ENCODE assay signal across 1 cellular context in the genomic region with DNA sequence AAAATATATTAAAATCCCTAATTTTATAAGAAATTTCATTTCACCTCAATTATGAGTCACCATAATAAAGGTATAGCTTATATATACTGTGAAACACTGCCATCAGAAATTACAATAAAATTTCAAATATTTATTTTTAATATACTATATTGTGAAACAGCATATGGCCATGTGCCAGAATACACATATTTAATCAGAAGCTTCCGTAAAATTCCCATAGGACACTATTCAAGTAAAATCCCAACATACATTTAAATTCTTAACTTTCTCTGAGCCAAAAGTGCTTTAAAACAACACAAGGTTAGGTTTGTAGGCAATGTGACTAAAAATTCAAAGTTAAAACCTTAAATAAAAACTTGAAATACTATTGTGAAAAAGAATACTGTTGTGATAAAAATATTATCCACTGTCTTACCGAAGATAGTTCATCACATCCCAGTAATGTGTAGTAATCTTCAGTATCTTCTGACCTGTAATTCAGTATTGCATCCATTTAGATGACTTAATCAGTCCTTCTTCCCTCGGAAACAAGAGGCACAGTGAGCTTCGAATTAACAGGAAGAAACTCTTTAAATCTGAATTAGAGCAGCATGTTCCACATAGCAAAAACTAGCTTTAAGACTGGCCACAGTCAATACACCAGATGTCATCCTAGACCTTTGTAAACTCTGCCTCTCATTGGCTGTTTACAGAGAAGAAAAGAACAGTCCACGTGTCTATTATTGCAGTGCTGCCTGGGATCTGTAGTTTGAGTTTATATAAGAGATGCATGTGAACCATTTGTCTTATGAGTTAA.
A peak's percentile ranks its signal among the peaks of the same experiment; 100 is the strongest.
TF ChIP-seq lines count a peak whose summit lies in the region.

Gene DNAJC12 (minus strand): TSS at position 670 of the 796 bp plus-strand sequence. CDS start 177 bp downstream, at position 493.

TF ChIP-seq in liver, 16 proteins besides CTCF, POLR2A, EP300 and RAD21 (continued from another document):
- TF ChIP-seq, protein P1, sequence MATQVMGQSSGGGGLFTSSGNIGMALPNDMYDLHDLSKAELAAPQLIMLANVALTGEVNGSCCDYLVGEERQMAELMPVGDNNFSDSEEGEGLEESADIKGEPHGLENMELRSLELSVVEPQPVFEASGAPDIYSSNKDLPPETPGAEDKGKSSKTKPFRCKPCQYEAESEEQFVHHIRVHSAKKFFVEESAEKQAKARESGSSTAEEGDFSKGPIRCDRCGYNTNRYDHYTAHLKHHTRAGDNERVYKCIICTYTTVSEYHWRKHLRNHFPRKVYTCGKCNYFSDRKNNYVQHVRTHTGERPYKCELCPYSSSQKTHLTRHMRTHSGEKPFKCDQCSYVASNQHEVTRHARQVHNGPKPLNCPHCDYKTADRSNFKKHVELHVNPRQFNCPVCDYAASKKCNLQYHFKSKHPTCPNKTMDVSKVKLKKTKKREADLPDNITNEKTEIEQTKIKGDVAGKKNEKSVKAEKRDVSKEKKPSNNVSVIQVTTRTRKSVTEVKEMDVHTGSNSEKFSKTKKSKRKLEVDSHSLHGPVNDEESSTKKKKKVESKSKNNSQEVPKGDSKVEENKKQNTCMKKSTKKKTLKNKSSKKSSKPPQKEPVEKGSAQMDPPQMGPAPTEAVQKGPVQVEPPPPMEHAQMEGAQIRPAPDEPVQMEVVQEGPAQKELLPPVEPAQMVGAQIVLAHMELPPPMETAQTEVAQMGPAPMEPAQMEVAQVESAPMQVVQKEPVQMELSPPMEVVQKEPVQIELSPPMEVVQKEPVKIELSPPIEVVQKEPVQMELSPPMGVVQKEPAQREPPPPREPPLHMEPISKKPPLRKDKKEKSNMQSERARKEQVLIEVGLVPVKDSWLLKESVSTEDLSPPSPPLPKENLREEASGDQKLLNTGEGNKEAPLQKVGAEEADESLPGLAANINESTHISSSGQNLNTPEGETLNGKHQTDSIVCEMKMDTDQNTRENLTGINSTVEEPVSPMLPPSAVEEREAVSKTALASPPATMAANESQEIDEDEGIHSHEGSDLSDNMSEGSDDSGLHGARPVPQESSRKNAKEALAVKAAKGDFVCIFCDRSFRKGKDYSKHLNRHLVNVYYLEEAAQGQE (IDR thresholded peaks at IDR 0.05) = peak; percentile 80
- peak in 1 of 2 donors; percentile 51 for TF ChIP-seq GABPA (IDR thresholded peaks at IDR 0.05 in 1 of 2, conservative IDR thresholded peaks at IDR 0.05 in 1 of 2)
- peak; percentile 78 for TF ChIP-seq MAX (IDR thresholded peaks at IDR 0.05)
- no peak for TF ChIP-seq NR2F2 (IDR thresholded peaks at IDR 0.05)
- peak; percentile 72 for TF ChIP-seq YY1 (IDR thresholded peaks at IDR 0.05)
- TF ChIP-seq, protein P2, sequence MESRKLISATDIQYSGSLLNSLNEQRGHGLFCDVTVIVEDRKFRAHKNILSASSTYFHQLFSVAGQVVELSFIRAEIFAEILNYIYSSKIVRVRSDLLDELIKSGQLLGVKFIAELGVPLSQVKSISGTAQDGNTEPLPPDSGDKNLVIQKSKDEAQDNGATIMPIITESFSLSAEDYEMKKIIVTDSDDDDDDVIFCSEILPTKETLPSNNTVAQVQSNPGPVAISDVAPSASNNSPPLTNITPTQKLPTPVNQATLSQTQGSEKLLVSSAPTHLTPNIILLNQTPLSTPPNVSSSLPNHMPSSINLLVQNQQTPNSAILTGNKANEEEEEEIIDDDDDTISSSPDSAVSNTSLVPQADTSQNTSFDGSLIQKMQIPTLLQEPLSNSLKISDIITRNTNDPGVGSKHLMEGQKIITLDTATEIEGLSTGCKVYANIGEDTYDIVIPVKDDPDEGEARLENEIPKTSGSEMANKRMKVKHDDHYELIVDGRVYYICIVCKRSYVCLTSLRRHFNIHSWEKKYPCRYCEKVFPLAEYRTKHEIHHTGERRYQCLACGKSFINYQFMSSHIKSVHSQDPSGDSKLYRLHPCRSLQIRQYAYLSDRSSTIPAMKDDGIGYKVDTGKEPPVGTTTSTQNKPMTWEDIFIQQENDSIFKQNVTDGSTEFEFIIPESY (IDR thresholded peaks at IDR 0.05) = peak; percentile 89
- peak; percentile 82 for TF ChIP-seq FOXA1 (IDR thresholded peaks at IDR 0.05)
- TF ChIP-seq SP1 (IDR thresholded peaks at IDR 0.05) = no peak
- TF ChIP-seq RXRA (IDR thresholded peaks at IDR 0.05) = peak; percentile 56 to 66
- TF ChIP-seq, protein P3, sequence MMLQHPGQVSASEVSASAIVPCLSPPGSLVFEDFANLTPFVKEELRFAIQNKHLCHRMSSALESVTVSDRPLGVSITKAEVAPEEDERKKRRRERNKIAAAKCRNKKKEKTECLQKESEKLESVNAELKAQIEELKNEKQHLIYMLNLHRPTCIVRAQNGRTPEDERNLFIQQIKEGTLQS (IDR thresholded peaks at IDR 0.05) = peak; percentile 30
- no peak for TF ChIP-seq EGR1 (IDR thresholded peaks at IDR 0.05; ENCODE audit: low read depth in 2 of 2)
- TF ChIP-seq FOXA2 (IDR thresholded peaks at IDR 0.05) = peak; percentile 93
- TF ChIP-seq TAF1 (conservative IDR thresholded peaks at IDR 0.05) = peak; percentile 92
- no peak for TF ChIP-seq HNF4G (IDR thresholded peaks at IDR 0.05)
- peak; percentile 45 to 58 for TF ChIP-seq HNF4A (conservative IDR thresholded peaks at IDR 0.05)
